In the genomic region with DNA sequence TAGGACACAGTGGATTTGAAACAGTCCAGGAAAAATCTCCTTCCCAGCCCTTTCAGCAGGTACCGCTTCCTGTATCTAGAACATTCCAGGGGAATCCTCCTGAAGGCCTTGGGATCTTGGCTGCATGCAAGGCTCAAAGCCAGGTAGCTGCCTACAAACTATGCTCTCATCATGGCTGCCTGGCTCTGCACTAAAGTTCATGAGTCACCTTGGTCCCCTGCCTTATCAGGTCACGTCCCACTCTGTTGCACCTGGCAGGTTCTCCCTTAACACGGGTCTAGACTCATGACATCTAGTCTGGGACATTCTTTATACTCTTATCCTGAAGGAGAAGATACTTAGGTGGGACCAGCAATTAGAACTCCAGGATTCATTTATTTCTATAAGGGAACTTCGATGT, we compare ENCODE assay signal across 27 cellular contexts. TPM values are rescaled to one million over a fixed set of nuclear protein-coding genes. Genes with fewer than 3 reads are reported as not detected.
"Had no signal": no experiment of that assay in that cellular context is flagged by ENCODE, and none has a peak within 500 bp of the region (broad histone marks: within the 10 kb centered on the region; RNA-seq: fewer than 3 reads in every experiment).

No MANE protein-coding gene starts in this region.

- ATAC-seq: activated CD8-positive, alpha-beta memory T cell treated with anti-CD3 and anti-CD28 coated beads, Interleukin-2, amount 10 ng/mL, durations not matched to agents 7 days and 5 days had no signal

- H3K9me3 ChIP-seq: adrenal gland, breast epithelium had no signal

- H3K36me3 ChIP-seq: adrenal gland, breast epithelium had no signal

- H3K4me3 Mint-ChIP-seq: activated B cell treated with CpG ODN at 0.5 μM for 24 hours; activated CD4-positive, alpha-beta T cell treated with anti-CD3 and anti-CD28 coated beads, Interleukin-2, amount 10 ng/mL, durations not matched to agents 24 days and 14 days; activated CD8-positive, alpha-beta memory T cell treated with anti-CD3 and anti-CD28 coated beads, Interleukin-2, amount 10 ng/mL, durations not matched to agents 7 days and 5 days; activated naive CD8-positive, alpha-beta T cell treated with anti-CD3 and anti-CD28 coated beads, Interleukin-2, amount 10 ng/mL, durations not matched to agents 7 days and 5 days; activated T-cell treated with anti-CD3 and anti-CD28 coated beads, Interleukin-2, amount 50 U/mL, for 24 hours had no signal

- H3K4me1 Mint-ChIP-seq: activated B cell treated with CpG ODN at 0.5 μM for 24 hours; activated CD4-positive, alpha-beta T cell treated with anti-CD3 and anti-CD28 coated beads, Interleukin-2, amount 10 ng/mL, durations not matched to agents 24 days and 14 days; activated CD8-positive, alpha-beta memory T cell treated with anti-CD3 and anti-CD28 coated beads, Interleukin-2, amount 10 ng/mL, durations not matched to agents 7 days and 5 days; activated naive CD8-positive, alpha-beta T cell treated with anti-CD3 and anti-CD28 coated beads, Interleukin-2, amount 10 ng/mL, durations not matched to agents 7 days and 5 days had no signal

- DNase-seq: activated B cell treated with CpG ODN at 0.5 μM for 24 hours; activated CD4-positive, alpha-beta T cell treated with anti-CD3 and anti-CD28 coated beads for 1 hour; activated CD4-positive, alpha-beta T cell treated with anti-CD3 and anti-CD28 coated beads, Interleukin-2, amount 10 ng/mL, durations not matched to agents 24 days and 14 days; activated CD4-positive, alpha-beta T cell treated with anti-CD3 and anti-CD28 coated beads, Interleukin-2, amount 50 U/mL, for 48 hours; activated CD8-positive, alpha-beta memory T cell treated with anti-CD3 and anti-CD28 coated beads, Interleukin-2, amount 10 ng/mL, durations not matched to agents 7 days and 5 days; activated naive CD4-positive, alpha-beta T cell treated with anti-CD3 and anti-CD28 coated beads, Interleukin-2, amount 50 U/mL, for 16 hours; activated naive CD8-positive, alpha-beta T cell treated with anti-CD3 and anti-CD28 coated beads, Interleukin-2, amount 10 ng/mL, durations not matched to agents 7 days and 5 days; activated T-cell treated with anti-CD3 and anti-CD28 coated beads, Interleukin-2, amount 50 U/mL, for 24 hours; adrenal gland; anterior cingulate cortex; IMR-90; Kasumi-1; KBM-7; NCI-H146; NCI-H1930; NCI-H2107; NCI-H2171 treated with DMSO at 0.1 percent for 48 hours; NCI-H345; NCI-H510A; NCI-H526 treated with DMSO at 0.1 percent for 48 hours; NCI-H82; SIG-M5; T-helper 2 cell; T1000 had no signal

- H3K36me3 Mint-ChIP-seq: activated CD8-positive, alpha-beta memory T cell treated with anti-CD3 and anti-CD28 coated beads, Interleukin-2, amount 10 ng/mL, durations not matched to agents 7 days and 5 days; activated naive CD8-positive, alpha-beta T cell treated with anti-CD3 and anti-CD28 coated beads, Interleukin-2, amount 10 ng/mL, durations not matched to agents 7 days and 5 days had no signal

- H3K27ac Mint-ChIP-seq: activated B cell treated with CpG ODN at 0.5 μM for 24 hours; activated CD4-positive, alpha-beta T cell treated with anti-CD3 and anti-CD28 coated beads, Interleukin-2, amount 10 ng/mL, durations not matched to agents 24 days and 14 days; activated CD8-positive, alpha-beta memory T cell treated with anti-CD3 and anti-CD28 coated beads, Interleukin-2, amount 10 ng/mL, durations not matched to agents 7 days and 5 days; activated naive CD8-positive, alpha-beta T cell treated with anti-CD3 and anti-CD28 coated beads, Interleukin-2, amount 10 ng/mL, durations not matched to agents 7 days and 5 days; activated T-cell treated with anti-CD3 and anti-CD28 coated beads, Interleukin-2, amount 50 U/mL, for 24 hours had no signal

- H3K4me1 ChIP-seq: adrenal gland, breast epithelium had no signal

- H3K4me3 ChIP-seq: adrenal gland, breast epithelium had no signal

- H3K27me3 ChIP-seq: adrenal gland, breast epithelium had no signal

- FAIRE-seq: TTC549 had no signal

- H3K9me3 Mint-ChIP-seq: activated CD4-positive, alpha-beta T cell treated with anti-CD3 and anti-CD28 coated beads, Interleukin-2, amount 10 ng/mL, durations not matched to agents 24 days and 14 days; activated naive CD8-positive, alpha-beta T cell treated with anti-CD3 and anti-CD28 coated beads, Interleukin-2, amount 10 ng/mL, durations not matched to agents 7 days and 5 days; activated T-cell treated with anti-CD3 and anti-CD28 coated beads, Interleukin-2, amount 50 U/mL, for 24 hours had no signal

- H3K27ac ChIP-seq: adrenal gland, breast epithelium had no signal

RNA-seq across cellular contexts. Expression of a gene that starts 15.8 kb away (rescaled TPM):
- total RNA-seq: activated CD4-positive, alpha-beta T cell treated with anti-CD3 and anti-CD28 coated beads, Interleukin-2, amount 10 ng/mL, durations not matched to agents 24 days and 14 days; activated naive CD8-positive, alpha-beta T cell treated with anti-CD3 and anti-CD28 coated beads, Interleukin-2, amount 10 ng/mL, durations not matched to agents 7 days and 5 days; IMR-90; RPMI7951 had no signal
- polyA plus RNA-seq: IMR-90 had no signal
